1 cellular context compared by ENCODE assay signal in the genomic region with DNA sequence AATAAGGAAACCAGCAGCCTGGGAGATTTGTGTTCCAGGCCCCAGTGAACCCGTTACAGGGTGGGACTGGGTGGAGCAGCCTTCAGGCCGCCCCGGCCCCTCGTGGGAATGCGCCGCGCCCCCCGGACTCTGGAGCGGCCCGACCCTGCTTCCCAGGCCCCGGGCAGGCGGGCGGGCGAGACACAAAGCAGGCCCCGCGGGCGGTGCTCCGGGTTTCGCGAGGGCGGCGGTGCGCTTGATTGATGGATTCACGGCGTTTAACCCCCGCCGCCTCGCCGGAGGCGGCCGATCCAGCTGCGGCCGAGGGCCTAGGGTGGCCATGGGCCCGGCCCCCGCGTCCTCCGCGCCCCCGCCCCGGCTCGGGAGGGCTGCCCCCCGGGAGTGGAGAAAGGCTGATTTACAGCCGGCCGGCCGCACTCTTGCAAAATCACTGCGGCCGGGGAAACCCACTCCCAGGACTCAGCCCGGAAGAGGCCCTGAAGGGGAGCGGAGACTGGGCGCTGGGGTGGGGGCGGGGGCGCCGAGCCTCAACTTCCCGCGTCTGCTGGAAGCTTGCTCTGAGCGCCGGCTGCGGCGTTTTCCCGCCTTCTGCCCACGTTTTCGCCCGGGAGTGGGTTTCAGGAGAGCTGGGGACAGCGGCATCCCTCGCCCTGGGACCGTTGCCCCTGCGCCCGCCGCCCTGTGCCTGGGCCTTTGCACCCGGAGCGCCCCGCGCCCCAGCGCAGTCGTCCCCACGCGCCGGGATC.
TF ChIP-seq lines count a peak whose summit lies in the region.

No MANE protein-coding gene starts in this region.

TF ChIP-seq in GM23338, 12 proteins besides CTCF, POLR2A, EP300 and RAD21 (continued from another document):
- TF ChIP-seq, protein P1, sequence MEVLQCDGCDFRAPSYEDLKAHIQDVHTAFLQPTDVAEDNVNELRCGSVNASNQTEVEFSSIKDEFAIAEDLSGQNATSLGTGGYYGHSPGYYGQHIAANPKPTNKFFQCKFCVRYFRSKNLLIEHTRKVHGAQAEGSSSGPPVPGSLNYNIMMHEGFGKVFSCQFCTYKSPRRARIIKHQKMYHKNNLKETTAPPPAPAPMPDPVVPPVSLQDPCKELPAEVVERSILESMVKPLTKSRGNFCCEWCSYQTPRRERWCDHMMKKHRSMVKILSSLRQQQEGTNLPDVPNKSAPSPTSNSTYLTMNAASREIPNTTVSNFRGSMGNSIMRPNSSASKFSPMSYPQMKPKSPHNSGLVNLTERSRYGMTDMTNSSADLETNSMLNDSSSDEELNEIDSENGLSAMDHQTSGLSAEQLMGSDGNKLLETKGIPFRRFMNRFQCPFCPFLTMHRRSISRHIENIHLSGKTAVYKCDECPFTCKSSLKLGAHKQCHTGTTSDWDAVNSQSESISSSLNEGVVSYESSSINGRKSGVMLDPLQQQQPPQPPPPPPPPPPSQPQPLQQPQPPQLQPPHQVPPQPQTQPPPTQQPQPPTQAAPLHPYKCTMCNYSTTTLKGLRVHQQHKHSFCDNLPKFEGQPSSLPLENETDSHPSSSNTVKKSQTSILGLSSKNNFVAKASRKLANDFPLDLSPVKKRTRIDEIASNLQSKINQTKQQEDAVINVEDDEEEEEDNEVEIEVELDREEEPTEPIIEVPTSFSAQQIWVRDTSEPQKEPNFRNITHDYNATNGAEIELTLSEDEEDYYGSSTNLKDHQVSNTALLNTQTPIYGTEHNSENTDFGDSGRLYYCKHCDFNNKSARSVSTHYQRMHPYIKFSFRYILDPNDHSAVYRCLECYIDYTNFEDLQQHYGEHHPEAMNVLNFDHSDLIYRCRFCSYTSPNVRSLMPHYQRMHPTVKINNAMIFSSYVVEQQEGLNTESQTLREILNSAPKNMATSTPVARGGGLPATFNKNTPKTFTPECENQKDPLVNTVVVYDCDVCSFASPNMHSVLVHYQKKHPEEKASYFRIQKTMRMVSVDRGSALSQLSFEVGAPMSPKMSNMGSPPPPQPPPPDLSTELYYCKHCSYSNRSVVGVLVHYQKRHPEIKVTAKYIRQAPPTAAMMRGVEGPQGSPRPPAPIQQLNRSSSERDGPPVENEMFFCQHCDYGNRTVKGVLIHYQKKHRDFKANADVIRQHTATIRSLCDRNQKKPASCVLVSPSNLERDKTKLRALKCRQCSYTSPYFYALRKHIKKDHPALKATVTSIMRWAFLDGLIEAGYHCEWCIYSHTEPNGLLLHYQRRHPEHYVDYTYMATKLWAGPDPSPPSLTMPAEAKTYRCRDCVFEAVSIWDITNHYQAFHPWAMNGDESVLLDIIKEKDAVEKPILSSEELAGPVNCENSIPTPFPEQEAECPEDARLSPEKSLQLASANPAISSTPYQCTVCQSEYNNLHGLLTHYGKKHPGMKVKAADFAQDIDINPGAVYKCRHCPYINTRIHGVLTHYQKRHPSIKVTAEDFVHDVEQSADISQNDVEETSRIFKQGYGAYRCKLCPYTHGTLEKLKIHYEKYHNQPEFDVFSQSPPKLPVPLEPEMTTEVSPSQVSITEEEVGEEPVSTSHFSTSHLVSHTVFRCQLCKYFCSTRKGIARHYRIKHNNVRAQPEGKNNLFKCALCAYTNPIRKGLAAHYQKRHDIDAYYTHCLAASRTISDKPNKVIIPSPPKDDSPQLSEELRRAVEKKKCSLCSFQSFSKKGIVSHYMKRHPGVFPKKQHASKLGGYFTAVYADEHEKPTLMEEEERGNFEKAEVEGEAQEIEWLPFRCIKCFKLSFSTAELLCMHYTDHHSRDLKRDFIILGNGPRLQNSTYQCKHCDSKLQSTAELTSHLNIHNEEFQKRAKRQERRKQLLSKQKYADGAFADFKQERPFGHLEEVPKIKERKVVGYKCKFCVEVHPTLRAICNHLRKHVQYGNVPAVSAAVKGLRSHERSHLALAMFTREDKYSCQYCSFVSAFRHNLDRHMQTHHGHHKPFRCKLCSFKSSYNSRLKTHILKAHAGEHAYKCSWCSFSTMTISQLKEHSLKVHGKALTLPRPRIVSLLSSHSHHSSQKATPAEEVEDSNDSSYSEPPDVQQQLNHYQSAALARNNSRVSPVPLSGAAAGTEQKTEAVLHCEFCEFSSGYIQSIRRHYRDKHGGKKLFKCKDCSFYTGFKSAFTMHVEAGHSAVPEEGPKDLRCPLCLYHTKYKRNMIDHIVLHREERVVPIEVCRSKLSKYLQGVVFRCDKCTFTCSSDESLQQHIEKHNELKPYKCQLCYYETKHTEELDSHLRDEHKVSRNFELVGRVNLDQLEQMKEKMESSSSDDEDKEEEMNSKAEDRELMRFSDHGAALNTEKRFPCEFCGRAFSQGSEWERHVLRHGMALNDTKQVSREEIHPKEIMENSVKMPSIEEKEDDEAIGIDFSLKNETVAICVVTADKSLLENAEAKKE (CRISPR knock-in tag; IDR thresholded peaks at IDR 0.05) = no peak
- TF ChIP-seq EZH2phosphoT487 (IDR thresholded peaks at IDR 0.05; ENCODE audit: unreplicated experiment) = no peak
- TF ChIP-seq ZNF331 (CRISPR knock-in tag; IDR thresholded peaks at IDR 0.05; ENCODE audit: low read depth) = no peak
- peak; percentile 36 for TF ChIP-seq EZH2 (IDR thresholded peaks at IDR 0.05; ENCODE audit: low read depth, unreplicated experiment)
- TF ChIP-seq POLR2AphosphoS5 (IDR thresholded peaks at IDR 0.05; ENCODE audit: low read depth) = no peak
